Comparison of ENCODE assay signal across 8 cellular contexts in genomic region chr12:49567302-49567610, GRCh38. TPM values are rescaled to one million over a fixed set of nuclear protein-coding genes. Genes with fewer than 3 reads are reported as not detected.
DNase-seq lines count a peak whose midpoint lies in the region; ATAC-seq and TF ChIP-seq lines count a peak whose summit lies in the region.

No MANE protein-coding gene starts in this region.

- TF ChIP-seq POLR2A in adrenal gland (IDR thresholded peaks at IDR 0.05): no peak

- DNase-seq in adrenal gland (no peak), NOMO-1 treated with dmso at 0.1 percent for 144 hours (lab: John Stamatoyannopoulos, UW; ENCODE audit: unreplicated experiment) (no peak), RPMI8226 (no peak), GM10266 (ENCODE audit: extremely low spot score) (no peak)

- peak overlapping the region; percentile 96 for H3K9ac ChIP-seq in ES-I3 (ENCODE audit: low read depth, low read length)

- H3K27me3 ChIP-seq in adrenal gland (no peaks in the 10 kb centered on the region), layer of hippocampus (ENCODE audit: control insufficient read depth, insufficient read depth, low read length) (no peaks in the 10 kb centered on the region), thymus (ENCODE audit: control insufficient read depth, insufficient read depth) (no peaks in the 10 kb centered on the region)

- no peaks in the 10 kb centered on the region; the same call in 1 of the 2 replicates for H3K4me1 ChIP-seq in ES-I3 (ENCODE audit: insufficient read depth, low read length)
- peaks cover 9 to 21% of the 10 kb centered on the region in 2 donors for H3K4me1 ChIP-seq in adrenal gland (replicated peaks in 1 of 2)
- peaks cover 12% of the 10 kb centered on the region for H3K4me1 ChIP-seq in thymus (ENCODE audit: control insufficient read depth, insufficient read depth, low read length)

- intact Hi-C loops in adrenal gland (cut with DNase I): no loop called here

- H3K36me3 ChIP-seq in ES-I3 (ENCODE audit: insufficient read depth, low read length): peaks cover 16% of the 10 kb centered on the region
- H3K36me3 ChIP-seq in adrenal gland (replicated peaks in 1 of 2): peaks cover 0 to 38% of the 10 kb centered on the region in 2 donors
- H3K36me3 ChIP-seq in thymus (ENCODE audit: control insufficient read depth, insufficient read depth): peaks cover 31% of the 10 kb centered on the region

- peak; percentile 3 for ATAC-seq in HG03039 (IDR thresholded peaks at IDR 0.05; ENCODE audit: unreplicated experiment)

- H3K27ac ChIP-seq in adrenal gland: peak overlapping the region in 1 of 5 donors; percentile 95
- peak overlapping the region; percentile 97 for H3K27ac ChIP-seq in layer of hippocampus (ENCODE audit: low read depth, low read length)
- no peak overlapping the region for H3K27ac ChIP-seq in thymus (ENCODE audit: low read depth)

- peak overlapping the region; percentile 76 to 86 (median 80) for H3K4me3 ChIP-seq in adrenal gland
- H3K4me3 ChIP-seq in thymus (ENCODE audit: low read length): peak overlapping the region; percentile 82

- H3K9me3 ChIP-seq in ES-I3 (ENCODE audit: control insufficient read depth, insufficient read depth, low read length): no peaks in the 10 kb centered on the region
- H3K9me3 ChIP-seq in adrenal gland (replicated peaks in 1 of 3): no peaks in the 10 kb centered on the region
- H3K9me3 ChIP-seq in thymus (ENCODE audit: control insufficient read depth): no peaks in the 10 kb centered on the region

- 2 to 12% (median 5%) methylated on average over 7 to 11 of the region's 11 CpGs for WGBS in adrenal gland, 4 donors
- 4% methylated on average over 11 of the region's 11 CpGs for WGBS in thymus

- TF ChIP-seq CTCF in adrenal gland (IDR thresholded peaks at IDR 0.05) (no peak), GM10266 (IDR thresholded peaks at IDR 0.05; ENCODE audit: control insufficient read depth, insufficient read depth, low read depth, missing control alignments) (no peak)

RNA-seq across cellular contexts. Expression of gene MCRS1, which starts 0.7 kb away (rescaled TPM):
- total RNA-seq in adrenal gland: 10 to 100 TPM; 35.3 to 66.0 (median 50.3) TPM
- polyA plus RNA-seq in adrenal gland (10 to 100 TPM; 28.3 to 98.1 (median 81.3) TPM), thymus (65.5 TPM)

RNA-seq across cellular contexts. Expression of gene KCNH3, which starts 28.4 kb away (rescaled TPM):
- 1 to 10 TPM in 7 of 8 donors, under 1 TPM in 1; 0.30 to 9.6 (median 2.3) TPM for total RNA-seq in adrenal gland
- polyA plus RNA-seq in adrenal gland: 10 to 100 TPM in 2 of 3 donors, under 1 TPM in 1; 0.07 to 18.9 (median 18.1) TPM
- polyA plus RNA-seq in thymus: 3.3 TPM

RNA-seq across cellular contexts. Expression of gene FAM186B, which starts 38.2 kb away (rescaled TPM):
- total RNA-seq in adrenal gland: 1 to 10 TPM in 5 of 8 donors, under 1 TPM in 2, not detected in 1; 0.42 to 2.3 (median 1.1) TPM
- polyA plus RNA-seq in adrenal gland (1 to 10 TPM in 1 of 3 donors, under 1 TPM in 2; 0.29 to 1.3 (median 0.37) TPM), thymus (0.09 TPM)

RNA-seq across cellular contexts. Expression of gene PRPF40B, which starts 56.1 kb away (rescaled TPM):
- 10 to 100 TPM in 6 of 8 donors, 1 to 10 TPM in 2; 7.2 to 44.8 (median 24.4) TPM for total RNA-seq in adrenal gland
- polyA plus RNA-seq in adrenal gland (100 to 1,000 TPM in 1 of 3 donors, 10 to 100 TPM in 1, 1 to 10 TPM in 1; 9.1 to 125 (median 83.6) TPM), thymus (16.6 TPM)
